1 cellular context compared by ENCODE assay signal in the genomic region with DNA sequence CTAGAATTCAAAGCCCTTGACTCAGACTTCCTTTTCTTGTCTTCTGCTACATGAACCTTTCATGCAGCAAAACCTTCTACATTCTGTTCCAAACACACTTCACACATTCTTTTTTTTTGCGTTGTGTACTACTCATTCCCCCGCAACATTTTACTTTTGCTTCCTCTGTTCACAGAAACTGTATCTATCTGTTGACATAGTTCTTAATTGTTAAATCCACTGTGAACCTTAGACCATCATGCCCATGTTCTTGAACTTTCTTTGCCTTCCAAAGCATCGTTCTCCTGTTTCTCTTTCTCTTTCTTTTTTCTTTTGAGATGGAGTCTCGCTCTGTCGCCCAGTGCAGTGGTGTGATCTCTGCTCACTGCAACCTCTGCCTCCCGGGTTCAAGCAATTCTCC.
TF ChIP-seq lines count a peak whose summit lies in the region.

No MANE protein-coding gene starts in this region.

TF ChIP-seq in WTC11, 78 proteins besides CTCF, POLR2A, EP300 and RAD21 (continued from another document):
- TF ChIP-seq, protein P1, sequence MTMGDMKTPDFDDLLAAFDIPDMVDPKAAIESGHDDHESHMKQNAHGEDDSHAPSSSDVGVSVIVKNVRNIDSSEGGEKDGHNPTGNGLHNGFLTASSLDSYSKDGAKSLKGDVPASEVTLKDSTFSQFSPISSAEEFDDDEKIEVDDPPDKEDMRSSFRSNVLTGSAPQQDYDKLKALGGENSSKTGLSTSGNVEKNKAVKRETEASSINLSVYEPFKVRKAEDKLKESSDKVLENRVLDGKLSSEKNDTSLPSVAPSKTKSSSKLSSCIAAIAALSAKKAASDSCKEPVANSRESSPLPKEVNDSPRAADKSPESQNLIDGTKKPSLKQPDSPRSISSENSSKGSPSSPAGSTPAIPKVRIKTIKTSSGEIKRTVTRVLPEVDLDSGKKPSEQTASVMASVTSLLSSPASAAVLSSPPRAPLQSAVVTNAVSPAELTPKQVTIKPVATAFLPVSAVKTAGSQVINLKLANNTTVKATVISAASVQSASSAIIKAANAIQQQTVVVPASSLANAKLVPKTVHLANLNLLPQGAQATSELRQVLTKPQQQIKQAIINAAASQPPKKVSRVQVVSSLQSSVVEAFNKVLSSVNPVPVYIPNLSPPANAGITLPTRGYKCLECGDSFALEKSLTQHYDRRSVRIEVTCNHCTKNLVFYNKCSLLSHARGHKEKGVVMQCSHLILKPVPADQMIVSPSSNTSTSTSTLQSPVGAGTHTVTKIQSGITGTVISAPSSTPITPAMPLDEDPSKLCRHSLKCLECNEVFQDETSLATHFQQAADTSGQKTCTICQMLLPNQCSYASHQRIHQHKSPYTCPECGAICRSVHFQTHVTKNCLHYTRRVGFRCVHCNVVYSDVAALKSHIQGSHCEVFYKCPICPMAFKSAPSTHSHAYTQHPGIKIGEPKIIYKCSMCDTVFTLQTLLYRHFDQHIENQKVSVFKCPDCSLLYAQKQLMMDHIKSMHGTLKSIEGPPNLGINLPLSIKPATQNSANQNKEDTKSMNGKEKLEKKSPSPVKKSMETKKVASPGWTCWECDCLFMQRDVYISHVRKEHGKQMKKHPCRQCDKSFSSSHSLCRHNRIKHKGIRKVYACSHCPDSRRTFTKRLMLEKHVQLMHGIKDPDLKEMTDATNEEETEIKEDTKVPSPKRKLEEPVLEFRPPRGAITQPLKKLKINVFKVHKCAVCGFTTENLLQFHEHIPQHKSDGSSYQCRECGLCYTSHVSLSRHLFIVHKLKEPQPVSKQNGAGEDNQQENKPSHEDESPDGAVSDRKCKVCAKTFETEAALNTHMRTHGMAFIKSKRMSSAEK (CRISPR knock-in tag; IDR thresholded peaks at IDR 0.05; ENCODE audit: borderline replicate concordance) = no peak
- TF ChIP-seq JAZF1 (CRISPR knock-in tag; IDR thresholded peaks at IDR 0.05) (no peak), ZNF121 (CRISPR knock-in tag; IDR thresholded peaks at IDR 0.05) (no peak), ZNF396 (CRISPR knock-in tag; IDR thresholded peaks at IDR 0.05; ENCODE audit: borderline replicate concordance) (no peak), ZNF219 (CRISPR knock-in tag; IDR thresholded peaks at IDR 0.05; ENCODE audit: borderline replicate concordance) (no peak), ELF4 (CRISPR knock-in tag; IDR thresholded peaks at IDR 0.05; ENCODE audit: low read depth) (no peak), GRHL2 (CRISPR knock-in tag; IDR thresholded peaks at IDR 0.05; ENCODE audit: insufficient replicate concordance, severe bottlenecking) (no peak)
- TF ChIP-seq, protein P2, sequence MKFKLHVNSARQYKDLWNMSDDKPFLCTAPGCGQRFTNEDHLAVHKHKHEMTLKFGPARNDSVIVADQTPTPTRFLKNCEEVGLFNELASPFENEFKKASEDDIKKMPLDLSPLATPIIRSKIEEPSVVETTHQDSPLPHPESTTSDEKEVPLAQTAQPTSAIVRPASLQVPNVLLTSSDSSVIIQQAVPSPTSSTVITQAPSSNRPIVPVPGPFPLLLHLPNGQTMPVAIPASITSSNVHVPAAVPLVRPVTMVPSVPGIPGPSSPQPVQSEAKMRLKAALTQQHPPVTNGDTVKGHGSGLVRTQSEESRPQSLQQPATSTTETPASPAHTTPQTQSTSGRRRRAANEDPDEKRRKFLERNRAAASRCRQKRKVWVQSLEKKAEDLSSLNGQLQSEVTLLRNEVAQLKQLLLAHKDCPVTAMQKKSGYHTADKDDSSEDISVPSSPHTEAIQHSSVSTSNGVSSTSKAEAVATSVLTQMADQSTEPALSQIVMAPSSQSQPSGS (CRISPR knock-in tag; IDR thresholded peaks at IDR 0.05; ENCODE audit: borderline replicate concordance, low read depth) = no peak
- TF ChIP-seq, protein P3, sequence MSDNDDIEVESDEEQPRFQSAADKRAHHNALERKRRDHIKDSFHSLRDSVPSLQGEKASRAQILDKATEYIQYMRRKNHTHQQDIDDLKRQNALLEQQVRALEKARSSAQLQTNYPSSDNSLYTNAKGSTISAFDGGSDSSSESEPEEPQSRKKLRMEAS (CRISPR knock-in tag; IDR thresholded peaks at IDR 0.05) = no peak
- TF ChIP-seq, protein P4, sequence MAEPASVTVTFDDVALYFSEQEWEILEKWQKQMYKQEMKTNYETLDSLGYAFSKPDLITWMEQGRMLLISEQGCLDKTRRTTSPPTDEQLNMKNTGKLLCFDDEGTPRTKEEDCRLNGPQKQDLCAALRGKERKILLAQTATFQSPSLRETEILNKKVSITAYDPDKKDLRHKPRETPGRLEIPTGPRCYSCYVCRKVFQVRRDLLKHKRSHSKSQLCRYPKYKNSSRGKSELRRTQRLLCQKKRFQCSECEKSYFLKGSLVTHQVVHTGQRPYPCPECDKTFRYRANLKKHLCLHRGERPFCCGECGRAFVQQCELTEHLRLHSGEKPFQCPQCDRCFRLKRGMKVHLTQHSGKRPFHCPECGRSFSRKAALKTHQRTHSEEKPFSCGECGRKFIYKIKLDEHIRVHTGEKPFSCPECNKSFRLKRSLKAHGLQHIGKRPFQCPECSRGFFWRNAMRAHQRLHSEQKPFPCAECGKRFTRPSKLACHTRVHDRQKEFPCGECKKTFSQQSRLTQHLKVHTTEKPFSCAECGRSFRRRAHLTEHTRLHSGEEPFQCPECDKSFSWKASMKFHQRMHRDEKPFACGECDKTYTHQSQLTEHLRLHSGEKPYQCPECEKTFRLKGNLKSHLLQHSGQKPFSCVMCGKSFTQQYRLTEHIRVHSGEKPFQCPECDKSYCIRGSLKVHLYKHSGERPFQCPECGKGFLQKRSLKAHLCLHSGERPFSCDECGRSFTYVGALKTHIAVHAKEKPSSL (CRISPR knock-in tag; conservative IDR thresholded peaks at IDR 0.05) = no peak
